ENCODE assay signal across 17 cellular contexts in the genomic region with DNA sequence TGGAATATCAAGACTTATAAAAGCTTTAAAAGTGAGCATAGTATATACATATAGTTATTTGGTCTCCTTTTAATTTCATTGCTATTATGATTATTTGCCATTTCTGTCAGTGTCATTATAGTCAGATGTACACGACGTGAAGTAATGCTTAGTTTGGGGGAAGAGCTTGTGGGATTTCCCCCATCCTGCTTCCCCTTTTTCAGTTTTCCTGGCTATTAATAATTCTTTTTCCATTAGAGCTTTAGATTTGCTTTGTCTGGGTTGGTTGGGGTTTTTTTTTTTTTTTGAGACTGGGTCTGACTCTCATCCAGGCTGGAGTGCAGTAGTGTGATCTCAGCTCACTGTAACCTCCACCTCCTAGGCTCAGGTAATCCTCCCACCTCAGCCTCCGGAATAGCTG. TPM values are rescaled to one million over a fixed set of nuclear protein-coding genes. Genes with fewer than 3 reads are reported as not detected.
A peak's percentile ranks its signal among the peaks of the same experiment; 100 is the strongest.
DNase-seq lines count a peak whose midpoint lies in the region; ATAC-seq and TF ChIP-seq lines count a peak whose summit lies in the region.
"Had no signal": no experiment of that assay in that cellular context is flagged by ENCODE, and none has a peak within 500 bp of the region (broad histone marks: within the 10 kb centered on the region; RNA-seq: fewer than 3 reads in every experiment).

No MANE protein-coding gene starts in this region.

- H2BK5ac ChIP-seq in mesenchymal stem cell (ENCODE audit: low read depth, low read length, poor library complexity, severe bottlenecking), result peak overlapping the region; percentile 44

- no peak overlapping the region for H3K4ac ChIP-seq in mesenchymal stem cell (ENCODE audit: low read depth in 1 of 2, low read length in 2 of 2)

- peaks cover 55% of the 10 kb centered on the region for H3K4me1 ChIP-seq in DOHH2 (ENCODE audit: control insufficient read depth, low read length)
- H3K4me1 ChIP-seq in OCI-LY1 (ENCODE audit: insufficient read depth, low read length, severe bottlenecking), result peaks cover 48% of the 10 kb centered on the region
- peaks cover 2% of the 10 kb centered on the region for H3K4me1 ChIP-seq in mesenchymal stem cell (ENCODE audit: control insufficient read depth, insufficient read depth, low read depth, low read length)

- H3K14ac ChIP-seq in mesenchymal stem cell (ENCODE audit: low read length in 2 of 2), result no peak overlapping the region

- H3K9me3 ChIP-seq in DOHH2 (ENCODE audit: control insufficient read depth, insufficient read depth, low read length) (no peaks in the 10 kb centered on the region), OCI-LY1 (ENCODE audit: low read length) (no peaks in the 10 kb centered on the region), mesenchymal stem cell (ENCODE audit: control insufficient read depth, low read length) (no peaks in the 10 kb centered on the region)
- H3K9me3 ChIP-seq: SJCRH30 had no signal

- H3K4me2 ChIP-seq in DOHH2 (ENCODE audit: low read length) (peak overlapping the region; percentile 52), OCI-LY1 (ENCODE audit: low read length) (0 out of 2 replicates have a peak overlapping the region, but pooled peaks have one; percentile 15), mesenchymal stem cell (ENCODE audit: low read length, poor library complexity, severe bottlenecking) (no peak overlapping the region)
- H3K4me2 ChIP-seq: GM23338 had no signal

- peaks cover 89% of the 10 kb centered on the region for H3K36me3 ChIP-seq in DOHH2 (ENCODE audit: control insufficient read depth, low read length)
- H3K36me3 ChIP-seq in OCI-LY1 (ENCODE audit: insufficient read depth, low read length), result peaks cover 56% of the 10 kb centered on the region
- H3K36me3 ChIP-seq in mesenchymal stem cell (ENCODE audit: control insufficient read depth in 1 of 2, insufficient read depth in 2 of 2, low read depth in 1 of 2, low read length in 2 of 2), result peaks cover 0 to 46% of the 10 kb centered on the region in 2 experiments

- no peak overlapping the region for H2AK5ac ChIP-seq in mesenchymal stem cell (ENCODE audit: low read length, severe bottlenecking)

- no peak for ATAC-seq in activated T-cell treated with anti-CD3 and anti-CD28 coated beads, Interleukin-2, amount 50 U/mL, for 72 hours (replicated peaks in 1 of 2)
- ATAC-seq: GM23338 had no signal

- TF ChIP-seq CTCF in DOHH2 (IDR thresholded peaks at IDR 0.05; ENCODE audit: low read depth, low read length, poor library complexity, severe bottlenecking) (no peak), OCI-LY1 (IDR thresholded peaks at IDR 0.05; ENCODE audit: low read length) (no peak)

- in situ Hi-C loops in G401 (cut with HindIII; ENCODE audit: low sequenced_read_pairs), result no loop called here

- H3F3A ChIP-seq in DOHH2 (ENCODE audit: control insufficient read depth, insufficient read depth) (no peaks in the 10 kb centered on the region), OCI-LY1 (ENCODE audit: insufficient read depth, low read length) (no peaks in the 10 kb centered on the region)

- no peak for DNase-seq in activated T-cell treated with anti-CD3 and anti-CD28 coated beads, Interleukin-2, amount 50 U/mL, for 72 hours
- DNase-seq in activated T-cell treated with anti-CD3 and anti-CD28 coated beads for 4 hours, result no peak
- no peak for DNase-seq in mesenchymal stem cell
- no peak for DNase-seq in G401 (ENCODE audit: low spot score)
- no peak for DNase-seq in SHP77 (lab: John Stamatoyannopoulos, UW)
- DNase-seq in activated gamma-delta T cell (lab: John Stamatoyannopoulos, UW), result no peak
- DNase-seq: ACHN, DMS153, NCI-H187 treated with DMSO at 0.1 percent for 48 hours, NCI-H2171, NCI-H446 treated with DMSO at 0.1 percent for 48 hours, NCI-H82, SJCRH30, SW 1271 had no signal

- H3K27me3 ChIP-seq in DOHH2 (ENCODE audit: control insufficient read depth, low read length), result no peaks in the 10 kb centered on the region
- H3K27me3 ChIP-seq in OCI-LY1 (ENCODE audit: insufficient read depth, low read length), result no peaks in the 10 kb centered on the region
- no peaks in the 10 kb centered on the region for H3K27me3 ChIP-seq in mesenchymal stem cell (ENCODE audit: control insufficient read depth in 1 of 2, insufficient read depth in 1 of 2, low read length in 2 of 2)
- H3K27me3 ChIP-seq: SJCRH30 had no signal

- no peaks in the 10 kb centered on the region for H3K9me2 ChIP-seq in DOHH2 (replicated peaks; ENCODE audit: control insufficient read depth, low read length)
- H3K9me2 ChIP-seq in OCI-LY1 (ENCODE audit: low read depth, low read length), result no peaks in the 10 kb centered on the region

- no peak overlapping the region for H2AFZ ChIP-seq in OCI-LY1 (ENCODE audit: low read length)
- no peak overlapping the region for H2AFZ ChIP-seq in mesenchymal stem cell (ENCODE audit: low read depth, low read length)
- H2AFZ ChIP-seq: GM23338 had no signal

- H3K23ac ChIP-seq in mesenchymal stem cell (ENCODE audit: low read length in 2 of 2), result no peak overlapping the region

- H2BK120ac ChIP-seq in mesenchymal stem cell (ENCODE audit: low read depth, low read length), result no peak overlapping the region

- H2BK12ac ChIP-seq in mesenchymal stem cell (ENCODE audit: low read length in 2 of 2), result no peak overlapping the region

- H3K27ac Mint-ChIP-seq in activated T-cell treated with anti-CD3 and anti-CD28 coated beads, Interleukin-2, amount 50 U/mL, for 72 hours, result peak overlapping the region; percentile 22
- H3K27ac Mint-ChIP-seq: GM23338 had no signal

- no peak overlapping the region for H3K27ac ChIP-seq in DOHH2 (ENCODE audit: low read depth, low read length)
- H3K27ac ChIP-seq in OCI-LY1 (ENCODE audit: low read depth, low read length, poor library complexity, severe bottlenecking), result no peak overlapping the region
- H3K27ac ChIP-seq in mesenchymal stem cell (ENCODE audit: low read length, poor library complexity, severe bottlenecking), result no peak overlapping the region
- H3K27ac ChIP-seq: SJCRH30 had no signal

- peaks cover 2 to 14% of the 10 kb centered on the region in 2 donors for H3K36me3 Mint-ChIP-seq in activated T-cell treated with anti-CD3 and anti-CD28 coated beads, Interleukin-2, amount 50 U/mL, for 72 hours (ENCODE audit: insufficient read depth in 2 of 2)

- H3K27me3 Mint-ChIP-seq in activated T-cell treated with anti-CD3 and anti-CD28 coated beads, Interleukin-2, amount 50 U/mL, for 72 hours (ENCODE audit: low read depth), result no peaks in the 10 kb centered on the region

- H2BK15ac ChIP-seq in mesenchymal stem cell (ENCODE audit: low read depth, poor library complexity, severe bottlenecking), result no peak overlapping the region

- no peak overlapping the region for H4K8ac ChIP-seq in mesenchymal stem cell (ENCODE audit: low read length)

- H4K91ac ChIP-seq in mesenchymal stem cell (ENCODE audit: low read length), result no peak overlapping the region

- WGBS in mesenchymal stem cell, result no CpG with 5 or more reads among the region's 3 CpGs

- H3K4me3 ChIP-seq in DOHH2 (ENCODE audit: low read length) (peak overlapping the region; percentile 11; the same call in 1 of the 2 replicates), OCI-LY1 (ENCODE audit: low read depth, low read length, poor library complexity, severe bottlenecking) (no peak overlapping the region), mesenchymal stem cell (ENCODE audit: insufficient read depth in 1 of 2, low read depth in 1 of 2, low read length in 2 of 2) (no peak overlapping the region)
- H3K4me3 ChIP-seq: GM23338, SJCRH30 had no signal

- no peaks in the 10 kb centered on the region for H3K9me3 Mint-ChIP-seq in activated T-cell treated with anti-CD3 and anti-CD28 coated beads, Interleukin-2, amount 50 U/mL, for 72 hours
- H3K9me3 Mint-ChIP-seq: GM23338 had no signal

- H3K9ac ChIP-seq in OCI-LY1 (ENCODE audit: low read length), result no peak overlapping the region
- H3K9ac ChIP-seq in mesenchymal stem cell (ENCODE audit: low read length), result no peak overlapping the region

- peaks cover 85% of the 10 kb centered on the region for H3K79me2 ChIP-seq in DOHH2 (ENCODE audit: control insufficient read depth, low read length)
- peaks cover 77% of the 10 kb centered on the region for H3K79me2 ChIP-seq in OCI-LY1 (ENCODE audit: insufficient read depth, low read length)

- H3K18ac ChIP-seq in mesenchymal stem cell (ENCODE audit: low read depth in 1 of 2, low read length in 2 of 2), result no peak overlapping the region

- H3K79me1 ChIP-seq in mesenchymal stem cell (replicated peaks; ENCODE audit: low read length, poor library complexity, severe bottlenecking), result peaks cover 2% of the 10 kb centered on the region

- peaks cover 4% of the 10 kb centered on the region for H3K4me1 Mint-ChIP-seq in activated T-cell treated with anti-CD3 and anti-CD28 coated beads, Interleukin-2, amount 50 U/mL, for 72 hours (ENCODE audit: low read depth)

- H4K20me1 ChIP-seq in DOHH2 (ENCODE audit: control insufficient read depth, insufficient read depth, low read depth, low read length), result peaks cover 3% of the 10 kb centered on the region
- no peaks in the 10 kb centered on the region for H4K20me1 ChIP-seq in OCI-LY1 (ENCODE audit: insufficient read depth, low read length)

- no peak overlapping the region for H3K4me3 Mint-ChIP-seq in activated T-cell treated with anti-CD3 and anti-CD28 coated beads, Interleukin-2, amount 50 U/mL, for 72 hours
- H3K4me3 Mint-ChIP-seq: GM23338 had no signal

RNA-seq across cellular contexts. Expression of a gene that starts 5.4 kb away (rescaled TPM):
- total RNA-seq in activated T-cell treated with anti-CD3 and anti-CD28 coated beads, Interleukin-2, amount 50 U/mL, for 72 hours, result 100 to 1,000 TPM in 1 of 2 donors, 10 to 100 TPM in 1; 85.0 to 118 TPM
- polyA plus RNA-seq in mesenchymal stem cell (2013, experiment 1 of 2), result 38.8 TPM
- polyA plus RNA-seq in mesenchymal stem cell (2013, experiment 2 of 2), result 40.4 TPM
- 145 and 183 TPM in 2 replicates for total RNA-seq in G401 (2014; rRNA removed; shearing (Covaris generic))

RNA-seq across cellular contexts. Expression of a gene that starts 5.5 kb away (rescaled TPM):
- 10 to 100 TPM; 25.2 to 29.4 TPM for total RNA-seq in activated T-cell treated with anti-CD3 and anti-CD28 coated beads, Interleukin-2, amount 50 U/mL, for 72 hours
- polyA plus RNA-seq in mesenchymal stem cell (2013, experiment 1 of 2), result 15.9 TPM
- 16.4 TPM for polyA plus RNA-seq in mesenchymal stem cell (2013, experiment 2 of 2)
- total RNA-seq in G401 (2014; rRNA removed; shearing (Covaris generic)), result 52.4 and 71.6 TPM in 2 replicates
